In genomic region chr7:129493555-129493954, GRCh38 we compare ENCODE assay signal across 12 cellular contexts.
DNase-seq lines count a peak whose midpoint lies in the region; ATAC-seq and TF ChIP-seq lines count a peak whose summit lies in the region.
"Had no signal": no experiment of that assay in that cellular context is flagged by ENCODE, and none has a peak within 500 bp of the region (broad histone marks: within the 10 kb centered on the region; RNA-seq: fewer than 3 reads in every experiment).

No MANE protein-coding gene starts in this region.

- H3K79me2 ChIP-seq in Loucy (ENCODE audit: insufficient read depth, low read length): no peaks in the 10 kb centered on the region

- H2AFZ ChIP-seq in Loucy (ENCODE audit: low read length): no peak overlapping the region

- DNase-seq in activated naive CD4-positive, alpha-beta T cell treated with anti-CD3 and anti-CD28 coated beads, Interleukin-2, amount 10 ng/mL, durations not matched to agents 7 days and 5 days: no peak
- no peak for DNase-seq in activated naive CD4-positive, alpha-beta T cell treated with anti-CD3 and anti-CD28 coated beads, Interleukin-2, amount 50 U/mL, for 16 hours
- DNase-seq in choroid plexus epithelial cell (ENCODE audit: low read depth) (peak; percentile 50), NCI-H226 (no peak)
- DNase-seq in stimulated activated naive B cell treated with anti-CD40 and anti-IgM and Interleukin-4, amounts not matched to agents 10 μg/mL and 1 μg/mL and 100 μg/mL, for 72 hours: no peak
- DNase-seq in stimulated activated CD4-positive, alpha-beta T cell treated with anti-CD3 and anti-CD28 coated beads, Interleukin-2, amount 100 ng/mL, for 24 hours: no peak
- DNase-seq: activated CD4-positive, CD25-positive, alpha-beta regulatory T cell treated with anti-CD3 and anti-CD28 coated beads, Interleukin-2, amount 50 U/mL, for 72 hours; caudate nucleus; NCI-H524 treated with DMSO at 0.1 percent for 48 hours had no signal

- no peaks in the 10 kb centered on the region for H3K9me2 ChIP-seq in Loucy (replicated peaks; ENCODE audit: low read depth, low read length)

- H3F3A ChIP-seq in Loucy (ENCODE audit: low read depth): no peaks in the 10 kb centered on the region

- no peaks in the 10 kb centered on the region for H3K36me3 ChIP-seq in Loucy (ENCODE audit: insufficient read depth, low read length)

- H3K4me3 ChIP-seq in Loucy (ENCODE audit: low read length, poor library complexity, severe bottlenecking): no peak overlapping the region
- no peak overlapping the region for H3K4me3 ChIP-seq in choroid plexus epithelial cell (ENCODE audit: low read depth, low read length)

- no peaks in the 10 kb centered on the region for H3K27me3 ChIP-seq in Loucy (ENCODE audit: insufficient read depth, low read length, poor library complexity, severe bottlenecking)

- H3K4me2 ChIP-seq in Loucy (ENCODE audit: low read depth, low read length, poor library complexity, severe bottlenecking): no peak overlapping the region

- peaks cover 4% of the 10 kb centered on the region for H3K27me3 Mint-ChIP-seq in activated naive CD4-positive, alpha-beta T cell treated with anti-CD3 and anti-CD28 coated beads, Interleukin-2, amount 10 ng/mL, durations not matched to agents 7 days and 5 days
- peaks cover 6 to 7% of the 10 kb centered on the region in 2 donors for H3K27me3 Mint-ChIP-seq in stimulated activated naive B cell treated with anti-CD40 and anti-IgM and Interleukin-4, amounts not matched to agents 10 μg/mL and 1 μg/mL and 100 μg/mL, for 72 hours

- peaks cover 2% of the 10 kb centered on the region for H3K36me3 Mint-ChIP-seq in activated naive CD4-positive, alpha-beta T cell treated with anti-CD3 and anti-CD28 coated beads, Interleukin-2, amount 10 ng/mL, durations not matched to agents 7 days and 5 days
- no peaks in the 10 kb centered on the region for H3K36me3 Mint-ChIP-seq in stimulated activated naive B cell treated with anti-CD40 and anti-IgM and Interleukin-4, amounts not matched to agents 10 μg/mL and 1 μg/mL and 100 μg/mL, for 72 hours

- H3K9me3 ChIP-seq in Loucy (ENCODE audit: insufficient read depth, low read depth, low read length): no peaks in the 10 kb centered on the region

- H3K27ac Mint-ChIP-seq in activated naive CD4-positive, alpha-beta T cell treated with anti-CD3 and anti-CD28 coated beads, Interleukin-2, amount 10 ng/mL, durations not matched to agents 7 days and 5 days: peak overlapping the region; percentile 12
- H3K27ac Mint-ChIP-seq in stimulated activated naive B cell treated with anti-CD40 and anti-IgM and Interleukin-4, amounts not matched to agents 10 μg/mL and 1 μg/mL and 100 μg/mL, for 72 hours: peak overlapping the region; percentile 72

- no peaks in the 10 kb centered on the region for H4K20me1 ChIP-seq in Loucy (ENCODE audit: insufficient read depth, low read length, poor library complexity, severe bottlenecking)

- no peak overlapping the region for H3K9ac ChIP-seq in Loucy (ENCODE audit: low read depth, low read length, poor library complexity, severe bottlenecking)

- H3K4me1 ChIP-seq in Loucy (ENCODE audit: insufficient read depth, low read length, poor library complexity, severe bottlenecking): no peaks in the 10 kb centered on the region

- H3K4me1 Mint-ChIP-seq in activated naive CD4-positive, alpha-beta T cell treated with anti-CD3 and anti-CD28 coated beads, Interleukin-2, amount 10 ng/mL, durations not matched to agents 7 days and 5 days: peaks cover 38% of the 10 kb centered on the region
- peaks cover 19 to 24% of the 10 kb centered on the region in 2 donors for H3K4me1 Mint-ChIP-seq in stimulated activated naive B cell treated with anti-CD40 and anti-IgM and Interleukin-4, amounts not matched to agents 10 μg/mL and 1 μg/mL and 100 μg/mL, for 72 hours

- peak; percentile 47 for ATAC-seq in stimulated activated naive B cell treated with anti-CD40 and anti-IgM and Interleukin-4, amounts not matched to agents 10 μg/mL and 1 μg/mL and 100 μg/mL, for 72 hours (replicated peaks)
- no peak for ATAC-seq in HG02840 (IDR thresholded peaks at IDR 0.05; ENCODE audit: low FRiP score, unreplicated experiment)
- ATAC-seq: sciatic nerve had no signal

- H3K9me3 Mint-ChIP-seq in activated naive CD4-positive, alpha-beta T cell treated with anti-CD3 and anti-CD28 coated beads, Interleukin-2, amount 10 ng/mL, durations not matched to agents 7 days and 5 days: no peaks in the 10 kb centered on the region
- H3K9me3 Mint-ChIP-seq in stimulated activated naive B cell treated with anti-CD40 and anti-IgM and Interleukin-4, amounts not matched to agents 10 μg/mL and 1 μg/mL and 100 μg/mL, for 72 hours: no peaks in the 10 kb centered on the region

- TF ChIP-seq CTCF in Loucy (conservative IDR thresholded peaks at IDR 0.05; ENCODE audit: low read length) (peak; percentile 36), choroid plexus epithelial cell (conservative IDR thresholded peaks at IDR 0.05; ENCODE audit: low read depth, low read length) (peak; percentile 48)

- CTCF ChIA-PET in activated naive CD4-positive, alpha-beta T cell treated with anti-CD3 and anti-CD28 coated beads, Interleukin-2, amount 10 ng/mL, durations not matched to agents 7 days and 5 days (lab: Charles Lee): interaction anchor here (0.5 to 1.3 kb wide), 4 partner anchors 56 to 330 kb away, joined by 3 read pairs; no protein-coding TSS in a partner anchor

- no peak overlapping the region for H3K4me3 Mint-ChIP-seq in activated naive CD4-positive, alpha-beta T cell treated with anti-CD3 and anti-CD28 coated beads, Interleukin-2, amount 10 ng/mL, durations not matched to agents 7 days and 5 days
- H3K4me3 Mint-ChIP-seq in stimulated activated naive B cell treated with anti-CD40 and anti-IgM and Interleukin-4, amounts not matched to agents 10 μg/mL and 1 μg/mL and 100 μg/mL, for 72 hours: no peak overlapping the region
